In genomic region chr11:130163346-130164220, GRCh38 we compare ENCODE assay signal across 12 cellular contexts. TPM values are rescaled to one million over a fixed set of nuclear protein-coding genes. Genes with fewer than 3 reads are reported as not detected.
DNase-seq lines count a peak whose midpoint lies in the region; ATAC-seq and TF ChIP-seq lines count a peak whose summit lies in the region.
"Had no signal": no experiment of that assay in that cellular context is flagged by ENCODE, and none has a peak within 500 bp of the region (broad histone marks: within the 10 kb centered on the region; RNA-seq: fewer than 3 reads in every experiment).

No MANE protein-coding gene starts in this region.

- peaks cover 71% of the 10 kb centered on the region for H3K4me1 ChIP-seq in DOHH2 (ENCODE audit: control insufficient read depth, low read length)

- H3K4me3 ChIP-seq in DOHH2 (ENCODE audit: low read length) (peak overlapping the region; percentile 76), choroid plexus epithelial cell (ENCODE audit: low read depth, low read length) (no peak overlapping the region)
- H3K4me3 ChIP-seq: SK-N-MC had no signal

- 0 out of 2 replicates have a peak, but pooled peaks cover 3% of the 10 kb centered on the region for H3K27me3 ChIP-seq in DOHH2 (ENCODE audit: control insufficient read depth, low read length)

- no peaks in the 10 kb centered on the region for H3K36me3 Mint-ChIP-seq in naive B cell

- H3K9me2 ChIP-seq in DOHH2 (replicated peaks; ENCODE audit: control insufficient read depth, low read length) = no peaks in the 10 kb centered on the region

- TF ChIP-seq CTCF in DOHH2 (IDR thresholded peaks at IDR 0.05; ENCODE audit: low read depth, low read length, poor library complexity, severe bottlenecking) = no peak
- peak; percentile 31 for TF ChIP-seq CTCF in choroid plexus epithelial cell (conservative IDR thresholded peaks at IDR 0.05; ENCODE audit: low read depth, low read length)

- H3K27ac ChIP-seq in DOHH2 (ENCODE audit: low read depth, low read length) = peak overlapping the region; percentile 81
- H3K27ac ChIP-seq: SK-N-MC had no signal

- peaks cover 17% of the 10 kb centered on the region for H4K20me1 ChIP-seq in DOHH2 (ENCODE audit: control insufficient read depth, insufficient read depth, low read depth, low read length)

- peaks cover 88% of the 10 kb centered on the region for H3K79me2 ChIP-seq in DOHH2 (ENCODE audit: control insufficient read depth, low read length)

- DNase-seq in NCI-H510A (lab: John Stamatoyannopoulos, UW) (peak; percentile 41), choroid plexus epithelial cell (ENCODE audit: low read depth) (no peak), naive B cell (peak; percentile 50), DMS 273 treated with DMSO at 0.1 percent for 48 hours (lab: John Stamatoyannopoulos, UW) (no peak), NCI-H226 (no peak)
- DNase-seq: activated gamma-delta T cell had no signal

- peaks cover 0 to 10% (median 4%) of the 10 kb centered on the region in 3 donors for H3K27me3 Mint-ChIP-seq in naive B cell

- peaks cover 68% of the 10 kb centered on the region for H3K36me3 ChIP-seq in DOHH2 (ENCODE audit: control insufficient read depth, low read length)

- ATAC-seq in naive B cell (ENCODE audit: low read depth in 2 of 2) = no peak
- ATAC-seq in HG03378 (IDR thresholded peaks at IDR 0.05; ENCODE audit: unreplicated experiment) = no peak
- ATAC-seq in GM21423 (IDR thresholded peaks at IDR 0.05; ENCODE audit: unreplicated experiment) = no peak

- peak overlapping the region in 4 of 6 donors; percentile 82 to 90 (median 86) for H3K27ac Mint-ChIP-seq in naive B cell

- H3K9me3 Mint-ChIP-seq in naive B cell = no peaks in the 10 kb centered on the region
- H3K9me3 Mint-ChIP-seq: neural crest cell had no signal

- H3K4me1 Mint-ChIP-seq in naive B cell = peaks cover 52 to 70% (median 58%) of the 10 kb centered on the region in 3 donors

- H3K9me3 ChIP-seq in DOHH2 (ENCODE audit: control insufficient read depth, insufficient read depth, low read length) = no peaks in the 10 kb centered on the region

- H3K4me3 Mint-ChIP-seq in naive B cell = peak overlapping the region; percentile 25 to 77 (median 37)
- H3K4me3 Mint-ChIP-seq: neural crest cell had no signal

- peak overlapping the region; percentile 91 for H3K4me2 ChIP-seq in DOHH2 (ENCODE audit: low read length)

- H3F3A ChIP-seq in DOHH2 (ENCODE audit: control insufficient read depth, insufficient read depth) = peaks cover 30% of the 10 kb centered on the region

RNA-seq across cellular contexts. Expression of gene ST14, which starts 4.0 kb away (rescaled TPM):
- polyA plus RNA-seq in naive B cell (ENCODE audit: low read depth in 6 of 6) = 10 to 100 TPM; 13.4 to 38.8 (median 20.0) TPM
- polyA plus RNA-seq: fibroblast of lung had no signal

Comparison
In these comparisons a context has a peak if more than half of its experiments do, and no peak if none do; other contexts are left out.
1. DNase-seq: peak in NCI-H510A (single experiment) and naive B cell (single experiment); none in choroid plexus epithelial cell (single experiment), DMS 273 treated with DMSO at 0.1 percent for 48 hours (single experiment) and NCI-H226 (single experiment).